8 cellular contexts compared by ENCODE assay signal in genomic region chr13:41411536-41411935, GRCh38. TPM values are rescaled to one million over a fixed set of nuclear protein-coding genes. Genes with fewer than 3 reads are reported as not detected.
DNase-seq lines count a peak whose midpoint lies in the region; ATAC-seq and TF ChIP-seq lines count a peak whose summit lies in the region.
"Had no signal": no experiment of that assay in that cellular context is flagged by ENCODE, and none has a peak within 500 bp of the region (broad histone marks: within the 10 kb centered on the region; RNA-seq: fewer than 3 reads in every experiment).

No MANE protein-coding gene starts in this region.

- H3K27ac ChIP-seq in lower lobe of right lung: no peak overlapping the region
- H3K27ac ChIP-seq in uterus: no peak overlapping the region

- intact Hi-C loops in lower lobe of right lung (cut with DNase I) (no loop called here), uterus (cut with DNase I; ENCODE audit: low total_unique reads) (no loop called here)

- H3K4me3 ChIP-seq in LNCaP clone FGC (ENCODE audit: low read depth, low read length): no peak overlapping the region
- H3K4me3 ChIP-seq in lower lobe of right lung: no peak overlapping the region
- H3K4me3 ChIP-seq in uterus: no peak overlapping the region

- in situ Hi-C loops in T47D (cut with HindIII; ENCODE audit: low pct_unique_long_range_greater_than_20kb, low sequenced_read_pairs): no loop called here

- H3K9me3 ChIP-seq in lower lobe of right lung (no peaks in the 10 kb centered on the region), uterus (no peaks in the 10 kb centered on the region)

- TF ChIP-seq CTCF in LNCaP clone FGC (IDR thresholded peaks at IDR 0.05; ENCODE audit: control insufficient read depth, extremely low read depth, insufficient read depth): peak; percentile 49
- peak; percentile 36 for TF ChIP-seq CTCF in lower lobe of right lung (IDR thresholded peaks at IDR 0.05)
- peak in 1 of 4 experiments; percentile 19 for TF ChIP-seq CTCF in uterus (IDR thresholded peaks at IDR 0.05)

- H3K4me1 ChIP-seq in lower lobe of right lung (no peaks in the 10 kb centered on the region), uterus (no peaks in the 10 kb centered on the region)

- ATAC-seq in lower lobe of right lung (peak; percentile 66 to 72), HG03280 (IDR thresholded peaks at IDR 0.05; ENCODE audit: unreplicated experiment) (no peak)

- H3K27me3 ChIP-seq in lower lobe of right lung (ENCODE audit: low read depth) (no peaks in the 10 kb centered on the region), uterus (no peaks in the 10 kb centered on the region)

- H3K36me3 ChIP-seq in lower lobe of right lung: no peaks in the 10 kb centered on the region
- H3K36me3 ChIP-seq in uterus: no peaks in the 10 kb centered on the region

- TF ChIP-seq POLR2A in uterus (IDR thresholded peaks at IDR 0.05): no peak

- peak; percentile 63 for DNase-seq in GM03348 (ENCODE audit: low spot score)
- no peak for DNase-seq in LNCaP clone FGC (ENCODE audit: low read depth)
- DNase-seq in T47D (ENCODE audit: low read depth in 1 of 2, low spot score in 1 of 2): peak; percentile 7 to 61
- DNase-seq in lower lobe of right lung: no peak
- no peak for DNase-seq in activated effector memory CD4-positive, alpha-beta T cell treated with Interleukin-2 at 50 U/mL for 16 hours
- DNase-seq in uterus: no peak
- DNase-seq: naive B cell had no signal

RNA-seq across cellular contexts. Expression of gene RGCC, which starts 45.8 kb away (rescaled TPM):
- total RNA-seq in lower lobe of right lung (381 TPM), uterus (100 to 1,000 TPM in 3 of 4 donors, 10 to 100 TPM in 1; 29.0 to 522 (median 319) TPM)

Comparison
In these comparisons a context has a peak if more than half of its experiments do, and no peak if none do; other contexts are left out.
1. DNase-seq: peak in GM03348 (single experiment) and T47D (2 of 2); none in LNCaP clone FGC (single experiment), lower lobe of right lung (single experiment), activated effector memory CD4-positive, alpha-beta T cell treated with Interleukin-2 at 50 U/mL for 16 hours (single experiment) and uterus (0 of 2).